Comparison of ENCODE assay signal across 8 cellular contexts in the genomic region with DNA sequence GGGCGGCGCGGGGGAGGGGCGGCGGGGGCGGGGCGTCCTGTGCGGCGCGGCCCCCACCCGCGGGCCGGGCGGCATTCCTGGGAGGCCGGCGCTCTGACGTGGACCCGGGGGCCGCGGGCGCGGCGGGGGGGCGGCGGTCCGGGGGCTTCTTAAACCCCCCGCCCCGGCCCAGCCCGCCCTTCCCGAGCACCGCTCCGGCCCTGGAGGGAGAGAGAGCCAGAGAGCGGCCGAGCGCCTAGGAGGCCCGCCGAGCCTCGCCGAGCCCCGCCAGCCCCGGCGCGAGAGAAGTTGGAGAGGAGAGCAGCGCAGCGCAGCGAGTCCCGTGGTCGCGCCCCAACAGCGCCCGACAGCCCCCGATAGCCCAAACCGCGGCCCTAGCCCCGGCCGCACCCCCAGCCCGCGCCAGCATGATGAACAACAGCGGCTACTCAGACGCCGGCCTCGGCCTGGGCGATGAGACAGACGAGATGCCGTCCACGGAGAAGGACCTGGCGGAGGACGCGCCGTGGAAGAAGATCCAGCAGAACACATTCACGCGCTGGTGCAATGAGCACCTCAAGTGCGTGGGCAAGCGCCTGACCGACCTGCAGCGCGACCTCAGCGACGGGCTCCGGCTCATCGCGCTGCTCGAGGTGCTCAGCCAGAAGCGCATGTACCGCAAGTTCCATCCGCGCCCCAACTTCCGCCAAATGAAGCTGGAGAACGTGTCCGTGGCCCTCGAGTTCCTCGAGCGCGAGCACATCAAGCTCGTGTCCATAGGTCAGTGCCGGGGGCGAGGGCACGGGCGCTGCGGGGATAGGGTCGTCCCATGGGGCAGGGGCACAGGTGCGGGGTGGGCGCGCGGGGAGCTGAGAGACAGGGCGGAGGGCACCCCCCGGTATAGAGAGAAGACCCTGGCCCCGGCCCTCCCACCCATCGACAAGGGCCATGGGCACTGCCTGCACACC. TPM values are rescaled to one million over a fixed set of nuclear protein-coding genes. Genes with fewer than 3 reads are reported as not detected.
DNase-seq lines count a peak whose midpoint lies in the region; ATAC-seq and TF ChIP-seq lines count a peak whose summit lies in the region.

A gene with protein sequence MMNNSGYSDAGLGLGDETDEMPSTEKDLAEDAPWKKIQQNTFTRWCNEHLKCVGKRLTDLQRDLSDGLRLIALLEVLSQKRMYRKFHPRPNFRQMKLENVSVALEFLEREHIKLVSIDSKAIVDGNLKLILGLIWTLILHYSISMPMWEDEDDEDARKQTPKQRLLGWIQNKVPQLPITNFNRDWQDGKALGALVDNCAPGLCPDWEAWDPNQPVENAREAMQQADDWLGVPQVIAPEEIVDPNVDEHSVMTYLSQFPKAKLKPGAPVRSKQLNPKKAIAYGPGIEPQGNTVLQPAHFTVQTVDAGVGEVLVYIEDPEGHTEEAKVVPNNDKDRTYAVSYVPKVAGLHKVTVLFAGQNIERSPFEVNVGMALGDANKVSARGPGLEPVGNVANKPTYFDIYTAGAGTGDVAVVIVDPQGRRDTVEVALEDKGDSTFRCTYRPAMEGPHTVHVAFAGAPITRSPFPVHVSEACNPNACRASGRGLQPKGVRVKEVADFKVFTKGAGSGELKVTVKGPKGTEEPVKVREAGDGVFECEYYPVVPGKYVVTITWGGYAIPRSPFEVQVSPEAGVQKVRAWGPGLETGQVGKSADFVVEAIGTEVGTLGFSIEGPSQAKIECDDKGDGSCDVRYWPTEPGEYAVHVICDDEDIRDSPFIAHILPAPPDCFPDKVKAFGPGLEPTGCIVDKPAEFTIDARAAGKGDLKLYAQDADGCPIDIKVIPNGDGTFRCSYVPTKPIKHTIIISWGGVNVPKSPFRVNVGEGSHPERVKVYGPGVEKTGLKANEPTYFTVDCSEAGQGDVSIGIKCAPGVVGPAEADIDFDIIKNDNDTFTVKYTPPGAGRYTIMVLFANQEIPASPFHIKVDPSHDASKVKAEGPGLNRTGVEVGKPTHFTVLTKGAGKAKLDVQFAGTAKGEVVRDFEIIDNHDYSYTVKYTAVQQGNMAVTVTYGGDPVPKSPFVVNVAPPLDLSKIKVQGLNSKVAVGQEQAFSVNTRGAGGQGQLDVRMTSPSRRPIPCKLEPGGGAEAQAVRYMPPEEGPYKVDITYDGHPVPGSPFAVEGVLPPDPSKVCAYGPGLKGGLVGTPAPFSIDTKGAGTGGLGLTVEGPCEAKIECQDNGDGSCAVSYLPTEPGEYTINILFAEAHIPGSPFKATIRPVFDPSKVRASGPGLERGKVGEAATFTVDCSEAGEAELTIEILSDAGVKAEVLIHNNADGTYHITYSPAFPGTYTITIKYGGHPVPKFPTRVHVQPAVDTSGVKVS (N-terminal part only) (plus strand): TSS at position 176 of the 947 bp plus-strand sequence. CDS start 232 bp downstream, at position 408.

- H3K27ac ChIP-seq in mesodermal cell (ENCODE audit: low read depth, low read length, severe bottlenecking): peak within 1 kb of the TSS; percentile 94
- peak within 1 kb of the TSS; percentile 29 to 95 (median 74) for H3K27ac ChIP-seq in stomach

- no peak for TF ChIP-seq EP300 in stomach (IDR thresholded peaks at IDR 0.05)

- POLR2A ChIA-PET in activated CD4-positive, alpha-beta memory T cell treated with anti-CD3 and anti-CD28 coated beads for 36 hours (lab: Charles Lee): no interaction called here

- H3K4me3 ChIP-seq in mesodermal cell (ENCODE audit: extremely low read depth, insufficient read depth, low read length, poor library complexity, severe bottlenecking) (peak within 1 kb of the TSS; percentile 93), stomach (peak within 1 kb of the TSS; percentile 47 to 65 (median 58))

- H3K36me3 ChIP-seq in mesodermal cell (ENCODE audit: control insufficient read depth, insufficient read depth, low read length) (peaks cover 15% of the 10 kb centered on the region), stomach (peaks cover 0 to 5% (median 2%) of the 10 kb centered on the region in 4 donors)

- H3K36me3 Mint-ChIP-seq in activated CD4-positive, alpha-beta memory T cell treated with anti-CD3 and anti-CD28 coated beads for 36 hours: no peaks in the 10 kb centered on the region
- no peaks in the 10 kb centered on the region for H3K36me3 Mint-ChIP-seq in endothelial cell (ENCODE audit: low read depth, unreplicated experiment)

- H3K27ac Mint-ChIP-seq in activated CD4-positive, alpha-beta memory T cell treated with anti-CD3 and anti-CD28 coated beads for 36 hours: no peak within 1 kb of the TSS
- H3K27ac Mint-ChIP-seq in endothelial cell (ENCODE audit: unreplicated experiment): no peak within 1 kb of the TSS

- no peak for TF ChIP-seq CTCF in endothelial cell (IDR thresholded peaks at IDR 0.05; ENCODE audit: unreplicated experiment)
- no peak for TF ChIP-seq CTCF in stomach (IDR thresholded peaks at IDR 0.05)

- peaks cover 11% of the 10 kb centered on the region for H3K4me1 Mint-ChIP-seq in activated CD4-positive, alpha-beta memory T cell treated with anti-CD3 and anti-CD28 coated beads for 36 hours (ENCODE audit: low read depth)
- H3K4me1 Mint-ChIP-seq in endothelial cell (ENCODE audit: unreplicated experiment): peaks cover 8% of the 10 kb centered on the region

- CTCF ChIA-PET in activated CD4-positive, alpha-beta memory T cell treated with anti-CD3 and anti-CD28 coated beads for 36 hours (lab: Charles Lee): interaction anchor here (1.0 to 2.9 kb wide), 3 partner anchors 11 to 53 kb away, joined by 3 to 14 read pairs (median 6); a partner anchor contains a TSS

- peak within 1 kb of the TSS; percentile 45 for H3K4me3 Mint-ChIP-seq in activated CD4-positive, alpha-beta memory T cell treated with anti-CD3 and anti-CD28 coated beads for 36 hours
- peak within 1 kb of the TSS; percentile 65 for H3K4me3 Mint-ChIP-seq in endothelial cell (ENCODE audit: unreplicated experiment)

- WGBS in mesodermal cell (ENCODE audit: insufficient coverage in 2 of 2), 2 experiments: 0 to 1% methylated on average over 59 to 77 of the region's 109 CpGs
- WGBS in stomach, 5 donors: 2 to 6% (median 3%) methylated on average over 72 to 109 of the region's 109 CpGs; no CpG with 5 or more reads in 1 of the 5 donors

- H3K27me3 Mint-ChIP-seq in activated CD4-positive, alpha-beta memory T cell treated with anti-CD3 and anti-CD28 coated beads for 36 hours: peaks cover 38% of the 10 kb centered on the region
- peaks cover 13% of the 10 kb centered on the region for H3K27me3 Mint-ChIP-seq in endothelial cell (ENCODE audit: unreplicated experiment)

- H3K9me3 Mint-ChIP-seq in activated CD4-positive, alpha-beta memory T cell treated with anti-CD3 and anti-CD28 coated beads for 36 hours: no peaks in the 10 kb centered on the region
- no peaks in the 10 kb centered on the region for H3K9me3 Mint-ChIP-seq in endothelial cell (ENCODE audit: unreplicated experiment)

- no peak for ATAC-seq in GM21723 (IDR thresholded peaks at IDR 0.05; ENCODE audit: unreplicated experiment)

- intact Hi-C loops in activated CD4-positive, alpha-beta memory T cell treated with anti-CD3 and anti-CD28 coated beads for 36 hours (cut with micrococcal nuclease): no loop called here
- intact Hi-C loops in stomach (cut with DNase I; ENCODE audit: low total_unique reads): no loop called here

- H3K4me1 ChIP-seq in mesodermal cell (ENCODE audit: control insufficient read depth, insufficient read depth, low read length, poor library complexity, severe bottlenecking): peaks cover 39% of the 10 kb centered on the region
- H3K4me1 ChIP-seq in stomach: peaks cover 35 to 75% (median 45%) of the 10 kb centered on the region in 4 donors

- DNase-seq in NOMO-1 (lab: John Stamatoyannopoulos, UW; ENCODE audit: unreplicated experiment in 2 of 2) (peak; percentile 0 to 2), NOMO-1 treated with dmso at 0.1 percent for 144 hours (lab: John Stamatoyannopoulos, UW; ENCODE audit: unreplicated experiment) (no peak), endothelial cell (ENCODE audit: low spot score) (peak; percentile 50), stomach (peak; percentile 50), LoVo (ENCODE audit: low spot score) (no peak)
- peak; percentile 51 for DNase-seq in activated CD4-positive, alpha-beta memory T cell treated with anti-CD3 and anti-CD28 coated beads for 36 hours

- H3K9me3 ChIP-seq in mesodermal cell (ENCODE audit: control insufficient read depth, low read length) (no peaks in the 10 kb centered on the region), stomach (no peaks in the 10 kb centered on the region)

- peaks cover 0 to 48% (median 27%) of the 10 kb centered on the region in 3 donors for H3K27me3 ChIP-seq in stomach

- no peak for TF ChIP-seq POLR2A in stomach (IDR thresholded peaks at IDR 0.05)

RNA-seq across cellular contexts. Expression of the gene that starts here (rescaled TPM):
- under 1 TPM in 1 of 2 experiments, not detected in 1; 0.05 TPM for total RNA-seq in activated CD4-positive, alpha-beta memory T cell treated with anti-CD3 and anti-CD28 coated beads for 36 hours
- total RNA-seq in endothelial cell (ENCODE audit: unreplicated experiment) (7.7 TPM), stomach (100 to 1,000 TPM in 3 of 5 donors, 10 to 100 TPM in 2; 30.9 to 184 (median 105) TPM)
- 147 TPM for polyA plus RNA-seq in mesodermal cell (2013, experiment 1 of 2)
- 116 TPM for polyA plus RNA-seq in mesodermal cell (2013, experiment 2 of 2)
- polyA plus RNA-seq in stomach: 10 to 100 TPM in 1 of 3 donors, 1 to 10 TPM in 2; 1.9 to 13.6 (median 5.3) TPM

Comparison
In these comparisons a context has a peak if more than half of its experiments do, and no peak if none do; other contexts are left out.
1. DNase-seq: peak in NOMO-1 (2 of 2), endothelial cell (single experiment) and stomach (single experiment); none in NOMO-1 treated with dmso at 0.1 percent for 144 hours (single experiment) and LoVo (single experiment).
2. Peak in DNase-seq in activated CD4-positive, alpha-beta memory T cell treated with anti-CD3 and anti-CD28 coated beads for 36 hours; RNA of the gene not detected or under 1 TPM.